In the genomic region with DNA sequence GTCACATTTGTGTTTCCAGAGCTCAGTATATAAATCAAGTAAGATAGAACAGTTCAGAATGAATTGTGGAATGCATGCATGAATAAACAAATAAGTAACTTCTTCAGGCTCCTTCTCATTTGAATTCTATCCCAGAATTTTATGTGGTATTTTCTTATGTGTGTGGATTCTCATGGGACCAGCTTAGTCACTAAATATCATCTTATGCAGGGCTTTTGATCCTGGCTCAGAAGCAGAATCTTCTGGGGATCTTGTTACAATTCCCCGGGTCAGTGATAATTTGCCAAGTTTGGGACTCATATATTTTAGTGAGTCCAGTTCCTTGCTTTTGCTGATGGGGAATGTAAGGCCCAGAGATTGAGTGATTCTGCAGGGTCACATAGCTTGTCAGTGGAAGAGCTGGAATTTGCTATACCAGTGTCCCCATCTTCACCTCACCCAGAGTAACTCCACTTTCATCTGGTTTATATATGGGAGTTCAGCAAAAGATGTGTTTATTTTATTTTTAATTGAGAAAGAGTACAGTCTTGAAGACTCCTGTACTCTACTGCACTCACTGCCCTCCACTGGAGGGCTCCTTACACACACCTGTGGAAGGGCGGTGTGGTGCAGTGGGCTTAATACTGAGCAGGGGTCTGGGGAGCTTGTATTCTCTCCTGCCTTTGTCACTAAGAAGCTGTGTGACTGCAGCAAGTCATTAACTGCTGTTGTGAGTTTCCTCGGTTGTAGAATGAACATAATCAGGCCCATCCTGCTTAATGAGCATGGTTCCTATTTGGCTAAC, we compare ENCODE assay signal across 15 cellular contexts.
"Had no signal": no experiment of that assay in that cellular context is flagged by ENCODE, and none has a peak within 500 bp of the region (broad histone marks: within the 10 kb centered on the region; RNA-seq: fewer than 3 reads in every experiment).

No MANE protein-coding gene starts in this region.

- H3K4me3 ChIP-seq: colonic mucosa, right atrium auricular region, tibial artery, vagina had no signal

- H3K9me3 ChIP-seq: colonic mucosa, right atrium auricular region, tibial artery, vagina had no signal

- H3K36me3 ChIP-seq: colonic mucosa, right atrium auricular region, tibial artery, vagina had no signal

- H3K27me3 ChIP-seq: colonic mucosa, right atrium auricular region, tibial artery, vagina had no signal

- H3K4me3 Mint-ChIP-seq: activated CD4-positive, alpha-beta T cell treated with anti-CD3 and anti-CD28 coated beads for 36 hours; activated CD8-positive, alpha-beta T cell treated with anti-CD3 and anti-CD28 coated beads for 36 hours; activated naive CD8-positive, alpha-beta T cell treated with anti-CD3 and anti-CD28 coated beads, Interleukin-2, amount 10 ng/mL, durations not matched to agents 7 days and 5 days; activated T-cell treated with anti-CD3 and anti-CD28 coated beads, Interleukin-2, amount 50 U/mL, for 72 hours; immature natural killer cell; naive thymus-derived CD8-positive, alpha-beta T cell had no signal

- H3K27me3 Mint-ChIP-seq: activated CD4-positive, alpha-beta T cell treated with anti-CD3 and anti-CD28 coated beads for 36 hours; activated CD8-positive, alpha-beta T cell treated with anti-CD3 and anti-CD28 coated beads for 36 hours; activated naive CD8-positive, alpha-beta T cell treated with anti-CD3 and anti-CD28 coated beads, Interleukin-2, amount 10 ng/mL, durations not matched to agents 7 days and 5 days; naive thymus-derived CD8-positive, alpha-beta T cell had no signal

- DNase-seq: activated CD4-positive, alpha-beta T cell treated with anti-CD3 and anti-CD28 coated beads for 36 hours; activated CD8-positive, alpha-beta memory T cell treated with anti-CD3 and anti-CD28 coated beads, Interleukin-2, amount 50 U/mL, for 4 hours; activated CD8-positive, alpha-beta T cell treated with anti-CD3 and anti-CD28 coated beads for 36 hours; activated naive CD8-positive, alpha-beta T cell treated with anti-CD3 and anti-CD28 coated beads, Interleukin-2, amount 10 ng/mL, durations not matched to agents 7 days and 5 days; activated T-cell treated with anti-CD3 and anti-CD28 coated beads, Interleukin-2, amount 50 U/mL, for 72 hours; anterior cingulate cortex; colonic mucosa; glutamatergic neuron; immature natural killer cell; naive thymus-derived CD8-positive, alpha-beta T cell; small intestine; tibial artery had no signal

- H3K9me3 Mint-ChIP-seq: activated CD8-positive, alpha-beta T cell treated with anti-CD3 and anti-CD28 coated beads for 36 hours; activated naive CD8-positive, alpha-beta T cell treated with anti-CD3 and anti-CD28 coated beads, Interleukin-2, amount 10 ng/mL, durations not matched to agents 7 days and 5 days; activated T-cell treated with anti-CD3 and anti-CD28 coated beads, Interleukin-2, amount 50 U/mL, for 72 hours; immature natural killer cell; naive thymus-derived CD8-positive, alpha-beta T cell had no signal

- H3K4me1 ChIP-seq: colonic mucosa, right atrium auricular region, tibial artery, vagina had no signal

- H3K36me3 Mint-ChIP-seq: activated naive CD8-positive, alpha-beta T cell treated with anti-CD3 and anti-CD28 coated beads, Interleukin-2, amount 10 ng/mL, durations not matched to agents 7 days and 5 days; immature natural killer cell; naive thymus-derived CD8-positive, alpha-beta T cell had no signal

- H3K27ac Mint-ChIP-seq: activated CD4-positive, alpha-beta T cell treated with anti-CD3 and anti-CD28 coated beads for 36 hours; activated CD8-positive, alpha-beta T cell treated with anti-CD3 and anti-CD28 coated beads for 36 hours; activated naive CD8-positive, alpha-beta T cell treated with anti-CD3 and anti-CD28 coated beads, Interleukin-2, amount 10 ng/mL, durations not matched to agents 7 days and 5 days; activated T-cell treated with anti-CD3 and anti-CD28 coated beads, Interleukin-2, amount 50 U/mL, for 72 hours; immature natural killer cell; naive thymus-derived CD8-positive, alpha-beta T cell had no signal

- H3K4me1 Mint-ChIP-seq: activated CD4-positive, alpha-beta T cell treated with anti-CD3 and anti-CD28 coated beads for 36 hours; activated naive CD8-positive, alpha-beta T cell treated with anti-CD3 and anti-CD28 coated beads, Interleukin-2, amount 10 ng/mL, durations not matched to agents 7 days and 5 days; immature natural killer cell; naive thymus-derived CD8-positive, alpha-beta T cell had no signal

- ATAC-seq: activated CD4-positive, alpha-beta T cell treated with anti-CD3 and anti-CD28 coated beads for 36 hours; activated CD8-positive, alpha-beta T cell treated with anti-CD3 and anti-CD28 coated beads for 36 hours; activated T-cell treated with anti-CD3 and anti-CD28 coated beads, Interleukin-2, amount 50 U/mL, for 72 hours; naive thymus-derived CD8-positive, alpha-beta T cell had no signal

- H3K27ac ChIP-seq: colonic mucosa, right atrium auricular region, tibial artery, vagina, VCaP had no signal
